ENCODE assay signal across 16 cellular contexts in the genomic region with DNA sequence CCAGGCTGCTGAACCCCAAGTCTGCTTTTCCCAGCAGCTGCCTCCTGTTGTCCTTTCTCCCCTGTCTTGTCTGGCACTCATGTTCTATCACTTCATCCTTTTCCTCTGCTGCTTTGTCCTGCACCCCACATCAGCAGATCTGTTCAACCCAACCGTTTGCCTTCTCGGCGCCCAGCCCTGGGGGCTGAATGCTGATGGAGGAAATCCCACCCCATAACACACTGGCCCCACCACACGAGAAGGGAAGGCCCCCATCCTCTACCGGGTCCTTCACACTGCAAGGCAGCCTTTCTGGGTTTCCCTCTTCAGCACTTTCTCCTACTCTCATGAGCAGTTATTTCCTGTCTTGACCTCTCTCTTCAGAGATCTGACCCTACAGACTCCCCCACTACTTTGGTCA.
"Had no signal": no experiment of that assay in that cellular context is flagged by ENCODE, and none has a peak within 500 bp of the region (broad histone marks: within the 10 kb centered on the region; RNA-seq: fewer than 3 reads in every experiment).

No MANE protein-coding gene starts in this region.

- H3K27ac Mint-ChIP-seq: activated naive CD4-positive, alpha-beta T cell treated with anti-CD3 and anti-CD28 coated beads for 36 hours; activated T-helper 2 cell treated with anti-CD3 and anti-CD28 coated beads, Interferon-gamma antibody, Interleukin-2, Interleukin-4, amounts not matched to agents 10 μg/mL and 5 μg/mL and 100 μg/mL, durations not matched to agents 14 hours and 24 hours and 36 hours; T-cell had no signal

- ATAC-seq: foreskin keratinocyte; mucosa of descending colon; naive thymus-derived CD4-positive, alpha-beta T cell; stimulated activated naive CD8-positive, alpha-beta T cell treated with anti-CD3 and anti-CD28 coated beads, Interleukin-15, Interleukin-2, amounts not matched to agents 100 U/mL and 50 U/mL, for 24 hours; T-cell had no signal

- DNase-seq: activated CD4-positive, alpha-beta T cell treated with anti-CD3 and anti-CD28 coated beads, Interleukin-2, amount 50 U/mL, for 4 hours; activated CD4-positive, CD25-positive, alpha-beta regulatory T cell treated with anti-CD3 and anti-CD28 coated beads, Interleukin-2, amount 50 U/mL, for 72 hours; activated naive CD4-positive, alpha-beta T cell treated with anti-CD3 and anti-CD28 coated beads for 36 hours; foreskin keratinocyte; heart right ventricle; naive thymus-derived CD4-positive, alpha-beta T cell; stimulated activated CD4-positive, alpha-beta T cell treated with anti-CD3 and anti-CD28 coated beads, Interleukin-4, amount 100 ng/mL, for 24 hours; stimulated activated naive CD8-positive, alpha-beta T cell treated with anti-CD3 and anti-CD28 coated beads, Interleukin-15, Interleukin-2, amounts not matched to agents 100 U/mL and 50 U/mL, for 24 hours; T-cell; T-helper 9 cell had no signal

- H3K27me3 Mint-ChIP-seq: naive thymus-derived CD4-positive, alpha-beta T cell; T-cell had no signal

- H3K27me3 ChIP-seq: foreskin keratinocyte, heart right ventricle, right atrium auricular region had no signal

- H3K9me3 ChIP-seq: mucosa of descending colon, right atrium auricular region had no signal

- H3K4me3 Mint-ChIP-seq: activated naive CD4-positive, alpha-beta T cell treated with anti-CD3 and anti-CD28 coated beads for 36 hours; naive thymus-derived CD4-positive, alpha-beta T cell; T-cell had no signal

- H3K27ac ChIP-seq: foreskin keratinocyte, heart right ventricle, right atrium auricular region, SK-N-MC, skin epidermis had no signal

- H3K4me3 ChIP-seq: heart right ventricle, lung, mucosa of descending colon, right atrium auricular region, skin epidermis had no signal

- H3K4me1 ChIP-seq: foreskin keratinocyte, right atrium auricular region had no signal

- H3K9me3 Mint-ChIP-seq: activated naive CD4-positive, alpha-beta T cell treated with anti-CD3 and anti-CD28 coated beads for 36 hours; activated T-helper 2 cell treated with anti-CD3 and anti-CD28 coated beads, Interferon-gamma antibody, Interleukin-2, Interleukin-4, amounts not matched to agents 10 μg/mL and 5 μg/mL and 100 μg/mL, durations not matched to agents 14 hours and 24 hours and 36 hours; T-cell had no signal
